In the genomic region with DNA sequence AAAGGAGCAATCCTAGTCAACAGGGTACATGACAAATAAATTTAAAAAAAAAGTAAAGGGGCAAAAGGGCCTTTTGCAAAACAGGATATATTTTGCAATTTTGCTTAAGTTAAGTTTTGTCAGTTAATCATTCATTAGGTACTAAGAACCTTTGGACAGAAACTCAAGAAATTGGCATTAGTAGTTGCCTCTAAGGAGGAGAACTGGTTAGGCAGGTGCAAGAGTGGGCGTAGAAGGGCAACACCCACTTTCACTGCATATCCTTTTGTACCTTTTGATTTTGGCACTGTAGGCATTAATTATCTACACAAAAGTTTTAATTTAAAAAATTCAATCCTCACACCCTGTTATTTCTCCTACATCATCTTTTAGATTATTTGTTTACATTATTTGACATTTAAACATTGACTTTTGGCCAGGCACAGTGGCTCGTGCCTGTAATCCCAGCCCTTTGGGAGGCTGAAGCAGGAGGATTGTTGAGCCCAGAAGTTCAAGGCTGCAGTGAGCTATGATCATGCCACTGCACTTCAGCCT, we compare ENCODE assay signal across 2 cellular contexts.
TF ChIP-seq lines count a peak whose summit lies in the region.

No MANE protein-coding gene starts in this region.

TF ChIP-seq in WTC11, 78 proteins besides CTCF, POLR2A, EP300 and RAD21:
- TF ChIP-seq NFE2L1 (CRISPR knock-in tag; IDR thresholded peaks at IDR 0.05): no peak
- TF ChIP-seq GABPB1 (CRISPR knock-in tag; IDR thresholded peaks at IDR 0.05): 0 out of 2 replicates have a peak, but pooled peaks have one; percentile 39
- TF ChIP-seq, protein P1, sequence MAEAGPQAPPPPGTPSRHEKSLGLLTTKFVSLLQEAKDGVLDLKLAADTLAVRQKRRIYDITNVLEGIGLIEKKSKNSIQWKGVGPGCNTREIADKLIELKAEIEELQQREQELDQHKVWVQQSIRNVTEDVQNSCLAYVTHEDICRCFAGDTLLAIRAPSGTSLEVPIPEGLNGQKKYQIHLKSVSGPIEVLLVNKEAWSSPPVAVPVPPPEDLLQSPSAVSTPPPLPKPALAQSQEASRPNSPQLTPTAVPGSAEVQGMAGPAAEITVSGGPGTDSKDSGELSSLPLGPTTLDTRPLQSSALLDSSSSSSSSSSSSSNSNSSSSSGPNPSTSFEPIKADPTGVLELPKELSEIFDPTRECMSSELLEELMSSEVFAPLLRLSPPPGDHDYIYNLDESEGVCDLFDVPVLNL (CRISPR knock-in tag; IDR thresholded peaks at IDR 0.05; ENCODE audit: borderline replicate concordance, low read depth): no peak

TF ChIP-seq in HepG2, 621 proteins besides CTCF, POLR2A, EP300 and RAD21 (continues in another document):
- TF ChIP-seq NR2F1 (CRISPR knock-in tag; IDR thresholded peaks at IDR 0.05): peak in 1 of 2 experiments; percentile 28; a peak in 1 of 4 replicates
- TF ChIP-seq NFKB2 (CRISPR knock-in tag; IDR thresholded peaks at IDR 0.05; ENCODE audit: borderline replicate concordance): no peak
- no peak for TF ChIP-seq MLLT10 (CRISPR knock-in tag; IDR thresholded peaks at IDR 0.05)
- TF ChIP-seq PITX1 (CRISPR knock-in tag; IDR thresholded peaks at IDR 0.05): peak; percentile 85
- TF ChIP-seq, protein P2, sequence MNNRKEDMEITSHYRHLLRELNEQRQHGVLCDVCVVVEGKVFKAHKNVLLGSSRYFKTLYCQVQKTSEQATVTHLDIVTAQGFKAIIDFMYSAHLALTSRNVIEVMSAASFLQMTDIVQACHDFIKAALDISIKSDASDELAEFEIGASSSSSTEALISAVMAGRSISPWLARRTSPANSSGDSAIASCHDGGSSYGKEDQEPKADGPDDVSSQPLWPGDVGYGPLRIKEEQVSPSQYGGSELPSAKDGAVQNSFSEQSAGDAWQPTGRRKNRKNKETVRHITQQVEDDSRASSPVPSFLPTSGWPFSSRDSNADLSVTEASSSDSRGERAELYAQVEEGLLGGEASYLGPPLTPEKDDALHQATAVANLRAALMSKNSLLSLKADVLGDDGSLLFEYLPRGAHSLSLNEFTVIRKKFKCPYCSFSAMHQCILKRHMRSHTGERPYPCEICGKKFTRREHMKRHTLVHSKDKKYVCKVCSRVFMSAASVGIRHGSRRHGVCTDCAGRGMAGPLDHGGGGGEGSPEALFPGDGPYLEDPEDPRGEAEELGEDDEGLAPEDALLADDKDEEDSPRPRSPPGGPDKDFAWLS (CRISPR knock-in tag; IDR thresholded peaks at IDR 0.05; ENCODE audit: borderline replicate concordance): no peak
- TF ChIP-seq SP5 (CRISPR knock-in tag; IDR thresholded peaks at IDR 0.05; ENCODE audit: borderline replicate concordance, low read depth): peak; percentile 19; the same call in 1 of the 2 replicates
- TF ChIP-seq ETV6 (CRISPR knock-in tag; conservative IDR thresholded peaks at IDR 0.05): no peak
- TF ChIP-seq, protein P3, sequence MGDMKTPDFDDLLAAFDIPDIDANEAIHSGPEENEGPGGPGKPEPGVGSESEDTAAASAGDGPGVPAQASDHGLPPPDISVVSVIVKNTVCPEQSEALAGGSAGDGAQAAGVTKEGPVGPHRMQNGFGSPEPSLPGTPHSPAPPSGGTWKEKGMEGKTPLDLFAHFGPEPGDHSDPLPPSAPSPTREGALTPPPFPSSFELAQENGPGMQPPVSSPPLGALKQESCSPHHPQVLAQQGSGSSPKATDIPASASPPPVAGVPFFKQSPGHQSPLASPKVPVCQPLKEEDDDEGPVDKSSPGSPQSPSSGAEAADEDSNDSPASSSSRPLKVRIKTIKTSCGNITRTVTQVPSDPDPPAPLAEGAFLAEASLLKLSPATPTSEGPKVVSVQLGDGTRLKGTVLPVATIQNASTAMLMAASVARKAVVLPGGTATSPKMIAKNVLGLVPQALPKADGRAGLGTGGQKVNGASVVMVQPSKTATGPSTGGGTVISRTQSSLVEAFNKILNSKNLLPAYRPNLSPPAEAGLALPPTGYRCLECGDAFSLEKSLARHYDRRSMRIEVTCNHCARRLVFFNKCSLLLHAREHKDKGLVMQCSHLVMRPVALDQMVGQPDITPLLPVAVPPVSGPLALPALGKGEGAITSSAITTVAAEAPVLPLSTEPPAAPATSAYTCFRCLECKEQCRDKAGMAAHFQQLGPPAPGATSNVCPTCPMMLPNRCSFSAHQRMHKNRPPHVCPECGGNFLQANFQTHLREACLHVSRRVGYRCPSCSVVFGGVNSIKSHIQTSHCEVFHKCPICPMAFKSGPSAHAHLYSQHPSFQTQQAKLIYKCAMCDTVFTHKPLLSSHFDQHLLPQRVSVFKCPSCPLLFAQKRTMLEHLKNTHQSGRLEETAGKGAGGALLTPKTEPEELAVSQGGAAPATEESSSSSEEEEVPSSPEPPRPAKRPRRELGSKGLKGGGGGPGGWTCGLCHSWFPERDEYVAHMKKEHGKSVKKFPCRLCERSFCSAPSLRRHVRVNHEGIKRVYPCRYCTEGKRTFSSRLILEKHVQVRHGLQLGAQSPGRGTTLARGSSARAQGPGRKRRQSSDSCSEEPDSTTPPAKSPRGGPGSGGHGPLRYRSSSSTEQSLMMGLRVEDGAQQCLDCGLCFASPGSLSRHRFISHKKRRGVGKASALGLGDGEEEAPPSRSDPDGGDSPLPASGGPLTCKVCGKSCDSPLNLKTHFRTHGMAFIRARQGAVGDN (CRISPR knock-in tag; IDR thresholded peaks at IDR 0.05): no peak
- TF ChIP-seq MED8 (CRISPR knock-in tag; IDR thresholded peaks at IDR 0.05; ENCODE audit: insufficient replicate concordance): no peak
- no peak for TF ChIP-seq ZNF253 (CRISPR knock-in tag; IDR thresholded peaks at IDR 0.05; ENCODE audit: borderline replicate concordance)
- TF ChIP-seq, protein P4, sequence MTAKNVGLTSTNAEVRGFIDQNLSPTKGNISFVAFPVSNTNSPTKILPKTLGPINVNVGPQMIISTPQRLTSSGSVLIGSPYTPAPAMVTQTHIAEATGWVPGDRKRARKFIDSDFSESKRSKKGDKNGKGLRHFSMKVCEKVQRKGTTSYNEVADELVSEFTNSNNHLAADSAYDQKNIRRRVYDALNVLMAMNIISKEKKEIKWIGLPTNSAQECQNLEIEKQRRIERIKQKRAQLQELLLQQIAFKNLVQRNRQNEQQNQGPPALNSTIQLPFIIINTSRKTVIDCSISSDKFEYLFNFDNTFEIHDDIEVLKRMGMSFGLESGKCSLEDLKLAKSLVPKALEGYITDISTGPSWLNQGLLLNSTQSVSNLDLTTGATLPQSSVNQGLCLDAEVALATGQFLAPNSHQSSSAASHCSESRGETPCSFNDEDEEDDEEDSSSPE (CRISPR knock-in tag; IDR thresholded peaks at IDR 0.05): no peak
- no peak for TF ChIP-seq GPN1 (CRISPR knock-in tag; IDR thresholded peaks at IDR 0.05; ENCODE audit: borderline replicate concordance)
- TF ChIP-seq AGO2 (optimal IDR thresholded peaks at IDR 0.05; ENCODE audit: low read depth, low read length): no peak
- TF ChIP-seq PCBP1 (IDR thresholded peaks at IDR 0.05; ENCODE audit: borderline replicate concordance, low read depth, low read length): no peak
- 0 out of 2 replicates have a peak, but pooled peaks have one; percentile 28 for TF ChIP-seq REPIN1 (CRISPR knock-in tag; IDR thresholded peaks at IDR 0.05; ENCODE audit: borderline replicate concordance, low read depth)
- no peak for TF ChIP-seq ZNF577 (CRISPR knock-in tag; IDR thresholded peaks at IDR 0.05; ENCODE audit: borderline replicate concordance, low read depth)
- TF ChIP-seq MTA1 (CRISPR knock-in tag; IDR thresholded peaks at IDR 0.05; ENCODE audit: borderline replicate concordance): no peak
- TF ChIP-seq CCDC6 (CRISPR knock-in tag; IDR thresholded peaks at IDR 0.05): no peak
- no peak for TF ChIP-seq NR2F2 (IDR thresholded peaks at IDR 0.05; ENCODE audit: borderline replicate concordance, low read depth)
- TF ChIP-seq, protein P5, sequence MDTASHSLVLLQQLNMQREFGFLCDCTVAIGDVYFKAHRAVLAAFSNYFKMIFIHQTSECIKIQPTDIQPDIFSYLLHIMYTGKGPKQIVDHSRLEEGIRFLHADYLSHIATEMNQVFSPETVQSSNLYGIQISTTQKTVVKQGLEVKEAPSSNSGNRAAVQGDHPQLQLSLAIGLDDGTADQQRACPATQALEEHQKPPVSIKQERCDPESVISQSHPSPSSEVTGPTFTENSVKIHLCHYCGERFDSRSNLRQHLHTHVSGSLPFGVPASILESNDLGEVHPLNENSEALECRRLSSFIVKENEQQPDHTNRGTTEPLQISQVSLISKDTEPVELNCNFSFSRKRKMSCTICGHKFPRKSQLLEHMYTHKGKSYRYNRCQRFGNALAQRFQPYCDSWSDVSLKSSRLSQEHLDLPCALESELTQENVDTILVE (CRISPR knock-in tag; IDR thresholded peaks at IDR 0.05): no peak
- no peak for TF ChIP-seq SMYD3 (CRISPR knock-in tag; IDR thresholded peaks at IDR 0.05)
- TF ChIP-seq TEAD3 (CRISPR knock-in tag; optimal IDR thresholded peaks at IDR 0.05; ENCODE audit: borderline replicate concordance): peak; percentile 8
- no peak for TF ChIP-seq SUZ12 (IDR thresholded peaks at IDR 0.05; ENCODE audit: low read depth, low read length)
- no peak for TF ChIP-seq DNMT1 (CRISPR knock-in tag; IDR thresholded peaks at IDR 0.05)
- TF ChIP-seq PHF21A (CRISPR knock-in tag; IDR thresholded peaks at IDR 0.05): 0 out of 2 replicates have a peak, but pooled peaks have one; percentile 23
- TF ChIP-seq ZNF383 (CRISPR knock-in tag; IDR thresholded peaks at IDR 0.05; ENCODE audit: borderline replicate concordance): no peak
- TF ChIP-seq ZSCAN9 (CRISPR knock-in tag; IDR thresholded peaks at IDR 0.05; ENCODE audit: borderline replicate concordance): no peak
- TF ChIP-seq ZNF326 (CRISPR knock-in tag; IDR thresholded peaks at IDR 0.05; ENCODE audit: borderline replicate concordance): no peak
- no peak for TF ChIP-seq KLF9 (CRISPR knock-in tag; IDR thresholded peaks at IDR 0.05; ENCODE audit: low read depth)
- no peak for TF ChIP-seq YEATS2 (CRISPR knock-in tag; IDR thresholded peaks at IDR 0.05; ENCODE audit: borderline replicate concordance)
- TF ChIP-seq MED13 (CRISPR knock-in tag; IDR thresholded peaks at IDR 0.05): no peak
- no peak for TF ChIP-seq ZNF350 (CRISPR knock-in tag; IDR thresholded peaks at IDR 0.05; ENCODE audit: borderline replicate concordance, low read depth)
- peak; percentile 29; the same call in 1 of the 2 replicates for TF ChIP-seq FOXO1 (CRISPR knock-in tag; IDR thresholded peaks at IDR 0.05)
- no peak for TF ChIP-seq SNRNP70 (IDR thresholded peaks at IDR 0.05; ENCODE audit: low read depth, low read length)
- no peak for TF ChIP-seq ZNF724P (CRISPR knock-in tag; IDR thresholded peaks at IDR 0.05; ENCODE audit: borderline replicate concordance)
- TF ChIP-seq ZZZ3 (CRISPR knock-in tag; IDR thresholded peaks at IDR 0.05; ENCODE audit: borderline replicate concordance): no peak
- no peak for TF ChIP-seq SOX5 (CRISPR knock-in tag; IDR thresholded peaks at IDR 0.05; ENCODE audit: borderline replicate concordance)
- TF ChIP-seq, protein P6, sequence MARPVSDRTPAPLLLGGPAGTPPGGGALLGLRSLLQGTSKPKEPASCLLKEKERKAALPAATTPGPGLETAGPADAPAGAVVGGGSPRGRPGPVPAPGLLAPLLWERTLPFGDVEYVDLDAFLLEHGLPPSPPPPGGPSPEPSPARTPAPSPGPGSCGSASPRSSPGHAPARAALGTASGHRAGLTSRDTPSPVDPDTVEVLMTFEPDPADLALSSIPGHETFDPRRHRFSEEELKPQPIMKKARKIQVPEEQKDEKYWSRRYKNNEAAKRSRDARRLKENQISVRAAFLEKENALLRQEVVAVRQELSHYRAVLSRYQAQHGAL (CRISPR knock-in tag; IDR thresholded peaks at IDR 0.05; ENCODE audit: not compliant biosample characterization): no peak
- no peak for TF ChIP-seq ZNF12 (CRISPR knock-in tag; IDR thresholded peaks at IDR 0.05)
- no peak for TF ChIP-seq AGO1 (IDR thresholded peaks at IDR 0.05; ENCODE audit: low read depth, low read length, poor library complexity, severe bottlenecking)
- TF ChIP-seq NFYB (CRISPR knock-in tag; IDR thresholded peaks at IDR 0.05): no peak
- no peak for TF ChIP-seq MAF1 (CRISPR knock-in tag; IDR thresholded peaks at IDR 0.05; ENCODE audit: borderline replicate concordance)
- peak; percentile 17; the same call in 1 of the 2 replicates for TF ChIP-seq ETV5 (CRISPR knock-in tag; IDR thresholded peaks at IDR 0.05; ENCODE audit: borderline replicate concordance)
- TF ChIP-seq TSC22D2 (CRISPR knock-in tag; IDR thresholded peaks at IDR 0.05; ENCODE audit: borderline replicate concordance): no peak
- TF ChIP-seq, protein P7, sequence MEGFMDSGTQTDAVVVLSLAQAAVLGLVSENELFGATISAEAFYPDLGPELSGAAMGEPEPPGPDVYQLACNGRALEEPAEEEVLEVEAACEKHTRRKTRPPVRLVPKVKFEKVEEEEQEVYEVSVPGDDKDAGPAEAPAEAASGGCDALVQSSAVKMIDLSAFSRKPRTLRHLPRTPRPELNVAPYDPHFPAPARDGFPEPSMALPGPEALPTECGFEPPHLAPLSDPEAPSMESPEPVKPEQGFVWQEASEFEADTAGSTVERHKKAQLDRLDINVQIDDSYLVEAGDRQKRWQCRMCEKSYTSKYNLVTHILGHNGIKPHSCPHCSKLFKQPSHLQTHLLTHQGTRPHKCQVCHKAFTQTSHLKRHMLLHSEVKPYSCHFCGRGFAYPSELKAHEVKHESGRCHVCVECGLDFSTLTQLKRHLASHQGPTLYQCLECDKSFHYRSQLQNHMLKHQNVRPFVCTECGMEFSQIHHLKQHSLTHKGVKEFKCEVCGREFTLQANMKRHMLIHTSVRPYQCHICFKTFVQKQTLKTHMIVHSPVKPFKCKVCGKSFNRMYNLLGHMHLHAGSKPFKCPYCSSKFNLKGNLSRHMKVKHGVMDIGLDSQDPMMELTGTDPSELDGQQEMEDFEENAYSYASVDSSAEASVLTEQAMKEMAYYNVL (CRISPR knock-in tag; IDR thresholded peaks at IDR 0.05; ENCODE audit: borderline replicate concordance): no peak
- no peak for TF ChIP-seq HNRNPL (IDR thresholded peaks at IDR 0.05; ENCODE audit: low read depth, low read length)
- TF ChIP-seq, protein P8, sequence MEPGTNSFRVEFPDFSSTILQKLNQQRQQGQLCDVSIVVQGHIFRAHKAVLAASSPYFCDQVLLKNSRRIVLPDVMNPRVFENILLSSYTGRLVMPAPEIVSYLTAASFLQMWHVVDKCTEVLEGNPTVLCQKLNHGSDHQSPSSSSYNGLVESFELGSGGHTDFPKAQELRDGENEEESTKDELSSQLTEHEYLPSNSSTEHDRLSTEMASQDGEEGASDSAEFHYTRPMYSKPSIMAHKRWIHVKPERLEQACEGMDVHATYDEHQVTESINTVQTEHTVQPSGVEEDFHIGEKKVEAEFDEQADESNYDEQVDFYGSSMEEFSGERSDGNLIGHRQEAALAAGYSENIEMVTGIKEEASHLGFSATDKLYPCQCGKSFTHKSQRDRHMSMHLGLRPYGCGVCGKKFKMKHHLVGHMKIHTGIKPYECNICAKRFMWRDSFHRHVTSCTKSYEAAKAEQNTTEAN (CRISPR knock-in tag; conservative IDR thresholded peaks at IDR 0.05): no peak; the same call in 1 of the 2 replicates
- TF ChIP-seq, protein P9, sequence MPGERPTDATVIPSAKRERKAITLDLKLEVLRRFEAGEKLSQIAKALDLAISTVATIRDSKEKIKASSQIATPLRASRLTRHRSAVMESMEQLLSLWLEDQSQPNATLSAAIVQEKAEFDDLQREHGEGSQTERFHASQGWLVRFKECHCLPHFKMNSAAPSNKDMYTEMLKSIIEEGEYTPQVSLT (CRISPR knock-in tag; IDR thresholded peaks at IDR 0.05; ENCODE audit: borderline replicate concordance, low read depth): no peak
